Comparison of ENCODE assay signal across 12 cellular contexts in genomic region chr14:69632752-69633151, GRCh38. TPM values are rescaled to one million over a fixed set of nuclear protein-coding genes. Genes with fewer than 3 reads are reported as not detected.
A peak's percentile ranks its signal among the peaks of the same experiment; 100 is the strongest.
DNase-seq lines count a peak whose midpoint lies in the region; ATAC-seq, FAIRE-seq and TF ChIP-seq lines count a peak whose summit lies in the region.
"Had no signal": no experiment of that assay in that cellular context is flagged by ENCODE, and none has a peak within 500 bp of the region (broad histone marks: within the 10 kb centered on the region; RNA-seq: fewer than 3 reads in every experiment).

No MANE protein-coding gene starts in this region.

- H3K36me3 ChIP-seq in endodermal cell (ENCODE audit: control insufficient read depth, insufficient read depth, low read length) = no peaks in the 10 kb centered on the region
- H3K36me3 ChIP-seq in neutrophil = no peaks in the 10 kb centered on the region
- H3K36me3 ChIP-seq in PC-9 (ENCODE audit: low read depth) = no peaks in the 10 kb centered on the region
- H3K36me3 ChIP-seq: SJSA1 had no signal

- DNase-seq in activated CD8-positive, alpha-beta T cell treated with anti-CD3 and anti-CD28 coated beads for 36 hours = no peak
- no peak for DNase-seq in activated CD8-positive, alpha-beta T cell treated with anti-CD3 and anti-CD28 coated beads, Interleukin-2, amount 10 ng/mL, durations not matched to agents 7 days and 5 days
- DNase-seq in HFFc6 (no peak), endodermal cell (no peak), PC-9 (no peak), AG08395 (ENCODE audit: low spot score) (no peak), urothelium cell line (ENCODE audit: low spot score) (no peak)
- DNase-seq: DMS153, NCI-H2171 had no signal

- H3K27ac ChIP-seq in endodermal cell (ENCODE audit: low read depth, low read length) (no peak overlapping the region), neutrophil (peak overlapping the region; percentile 93), PC-9 (no peak overlapping the region)
- H3K27ac ChIP-seq: SJSA1 had no signal

- intact Hi-C loops in activated CD8-positive, alpha-beta T cell treated with anti-CD3 and anti-CD28 coated beads for 36 hours (cut with micrococcal nuclease) = no loop called here
- intact Hi-C loops in PC-9 (cut with micrococcal nuclease; ENCODE audit: unreplicated experiment) = no loop called here

- H3K9me3 Mint-ChIP-seq in activated CD8-positive, alpha-beta T cell treated with anti-CD3 and anti-CD28 coated beads for 36 hours = no peaks in the 10 kb centered on the region
- H3K9me3 Mint-ChIP-seq in activated CD8-positive, alpha-beta T cell treated with anti-CD3 and anti-CD28 coated beads, Interleukin-2, amount 10 ng/mL, durations not matched to agents 7 days and 5 days (ENCODE audit: insufficient read depth) = no peaks in the 10 kb centered on the region
- H3K9me3 Mint-ChIP-seq in HFFc6 = no peaks in the 10 kb centered on the region
- no peaks in the 10 kb centered on the region for H3K9me3 Mint-ChIP-seq in endodermal cell

- no peaks in the 10 kb centered on the region; the same call in 1 of the 2 replicates for H3F3A ChIP-seq in PC-9 (ENCODE audit: insufficient read depth, low read depth)

- no peaks in the 10 kb centered on the region for H3K79me2 ChIP-seq in PC-9 (ENCODE audit: low read depth)

- no peaks in the 10 kb centered on the region for H3K9me3 ChIP-seq in endodermal cell (ENCODE audit: control insufficient read depth, low read length)
- no peaks in the 10 kb centered on the region for H3K9me3 ChIP-seq in neutrophil
- no peaks in the 10 kb centered on the region for H3K9me3 ChIP-seq in PC-9 (ENCODE audit: insufficient read depth, low read depth)

- CTCF ChIA-PET in activated CD8-positive, alpha-beta T cell treated with anti-CD3 and anti-CD28 coated beads for 36 hours (lab: Charles Lee) = interaction anchor here (0.8 to 1.7 kb wide), 4 partner anchors 10 to 41 kb away, joined by 3 to 5 read pairs (median 4); no protein-coding TSS in a partner anchor
- CTCF ChIA-PET in activated CD8-positive, alpha-beta T cell treated with anti-CD3 and anti-CD28 coated beads, Interleukin-2, amount 10 ng/mL, durations not matched to agents 7 days and 5 days (lab: Charles Lee) = interaction anchor here (1.3 to 4.3 kb wide), 2 partner anchors 14 to 40 kb away, joined by 4 to 21 read pairs; no protein-coding TSS in a partner anchor
- CTCF ChIA-PET in PC-9 (lab: Charles Lee) = no interaction called here

- WGBS in endodermal cell (ENCODE audit: insufficient coverage in 1 of 2, insufficient read length in 1 of 2), 2 experiments = 92% methylated on average over 5 of the region's 5 CpGs; no CpG with 5 or more reads in 1 of the 2 experiments

- no peak for FAIRE-seq in urothelium cell line (lab: Jason Lieb, UNC)

- H3K4me2 ChIP-seq in PC-9 = no peak overlapping the region

- no peak overlapping the region for H3K9ac ChIP-seq in endodermal cell (ENCODE audit: extremely low read depth, low read length, poor library complexity, severe bottlenecking)

- no peak for TF ChIP-seq CTCF in activated CD8-positive, alpha-beta T cell treated with anti-CD3 and anti-CD28 coated beads for 36 hours (IDR thresholded peaks at IDR 0.05)
- TF ChIP-seq CTCF in HFFc6 (IDR thresholded peaks at IDR 0.05) (no peak), endodermal cell (conservative IDR thresholded peaks at IDR 0.05) (no peak), neutrophil (IDR thresholded peaks at IDR 0.05) (no peak), PC-9 (conservative IDR thresholded peaks at IDR 0.05) (no peak)

- POLR2A ChIA-PET in activated CD8-positive, alpha-beta T cell treated with anti-CD3 and anti-CD28 coated beads for 36 hours (lab: Charles Lee) = interaction anchor here (1.1 to 1.3 kb wide), 2 partner anchors 10 to 20 kb away, joined by 3 to 4 read pairs; no protein-coding TSS in a partner anchor
- POLR2A ChIA-PET in activated CD8-positive, alpha-beta T cell treated with anti-CD3 and anti-CD28 coated beads, Interleukin-2, amount 10 ng/mL, durations not matched to agents 7 days and 5 days (lab: Charles Lee) = interaction anchor here (1.3 kb wide), 1 partner anchor 17 kb away, joined by 4 read pairs; no protein-coding TSS in a partner anchor
- POLR2A ChIA-PET in PC-9 (lab: Charles Lee; ENCODE audit: unreplicated experiment) = no interaction called here

- no peak overlapping the region for H2AFZ ChIP-seq in PC-9

- peaks cover 93% of the 10 kb centered on the region for H3K4me1 Mint-ChIP-seq in activated CD8-positive, alpha-beta T cell treated with anti-CD3 and anti-CD28 coated beads for 36 hours (ENCODE audit: low read depth)
- H3K4me1 Mint-ChIP-seq in activated CD8-positive, alpha-beta T cell treated with anti-CD3 and anti-CD28 coated beads, Interleukin-2, amount 10 ng/mL, durations not matched to agents 7 days and 5 days (ENCODE audit: low read depth) = peaks cover 97% of the 10 kb centered on the region
- peaks cover 96% of the 10 kb centered on the region for H3K4me1 Mint-ChIP-seq in HFFc6 (ENCODE audit: low read depth)
- H3K4me1 Mint-ChIP-seq in endodermal cell = peaks cover 62% of the 10 kb centered on the region

- H3K27ac Mint-ChIP-seq in activated CD8-positive, alpha-beta T cell treated with anti-CD3 and anti-CD28 coated beads for 36 hours = peak overlapping the region; percentile 56
- no peak overlapping the region for H3K27ac Mint-ChIP-seq in activated CD8-positive, alpha-beta T cell treated with anti-CD3 and anti-CD28 coated beads, Interleukin-2, amount 10 ng/mL, durations not matched to agents 7 days and 5 days
- H3K27ac Mint-ChIP-seq in HFFc6 (peak overlapping the region; percentile 84), endodermal cell (peak overlapping the region; percentile 16)

- no peaks in the 10 kb centered on the region for H3K9me2 ChIP-seq in PC-9 (ENCODE audit: insufficient read depth)

- BruUV-seq in PC-9 (replicated peaks; lab: Mats Ljungman, UMichigan) = no TSS peak

- H3K27me3 Mint-ChIP-seq in activated CD8-positive, alpha-beta T cell treated with anti-CD3 and anti-CD28 coated beads for 36 hours = no peaks in the 10 kb centered on the region
- H3K27me3 Mint-ChIP-seq in activated CD8-positive, alpha-beta T cell treated with anti-CD3 and anti-CD28 coated beads, Interleukin-2, amount 10 ng/mL, durations not matched to agents 7 days and 5 days (ENCODE audit: low read depth) = no peaks in the 10 kb centered on the region
- H3K27me3 Mint-ChIP-seq in HFFc6 (ENCODE audit: insufficient read depth) (peaks cover 2% of the 10 kb centered on the region; the same call in 1 of the 2 replicates), endodermal cell (ENCODE audit: insufficient read depth) (no peaks in the 10 kb centered on the region)

- H3K4me3 ChIP-seq in endodermal cell (ENCODE audit: low read length) (no peak overlapping the region), neutrophil (ENCODE audit: low read depth in 1 of 2, low read length in 1 of 2) (peak overlapping the region; percentile 2 to 28), PC-9 (no peak overlapping the region)
- H3K4me3 ChIP-seq: SJSA1, skin epidermis had no signal

- peaks cover 5% of the 10 kb centered on the region for H3K36me3 Mint-ChIP-seq in activated CD8-positive, alpha-beta T cell treated with anti-CD3 and anti-CD28 coated beads for 36 hours (ENCODE audit: low read depth)
- peaks cover 26% of the 10 kb centered on the region for H3K36me3 Mint-ChIP-seq in activated CD8-positive, alpha-beta T cell treated with anti-CD3 and anti-CD28 coated beads, Interleukin-2, amount 10 ng/mL, durations not matched to agents 7 days and 5 days (ENCODE audit: low read depth)
- no peaks in the 10 kb centered on the region for H3K36me3 Mint-ChIP-seq in HFFc6 (ENCODE audit: low read depth)
- no peaks in the 10 kb centered on the region for H3K36me3 Mint-ChIP-seq in endodermal cell (ENCODE audit: low read depth)

- no peaks in the 10 kb centered on the region for H3K27me3 ChIP-seq in endodermal cell (ENCODE audit: control insufficient read depth, insufficient read depth, low read length, poor library complexity, severe bottlenecking)
- no peaks in the 10 kb centered on the region for H3K27me3 ChIP-seq in neutrophil
- H3K27me3 ChIP-seq in PC-9 (ENCODE audit: insufficient read depth, low read depth) = no peaks in the 10 kb centered on the region
- H3K27me3 ChIP-seq: SJSA1 had no signal

- no peaks in the 10 kb centered on the region for H4K20me1 ChIP-seq in PC-9 (ENCODE audit: insufficient read depth)

- H3K4me1 ChIP-seq in endodermal cell (ENCODE audit: control insufficient read depth, insufficient read depth, low read length) (peaks cover 19% of the 10 kb centered on the region), neutrophil (ENCODE audit: control insufficient read depth in 1 of 2, insufficient read depth in 1 of 2, low read depth in 1 of 2, low read length in 1 of 2) (peaks cover 83 to 96% of the 10 kb centered on the region in 2 experiments), PC-9 (replicated peaks; ENCODE audit: insufficient read depth) (peaks cover 33% of the 10 kb centered on the region)

- ATAC-seq in activated CD8-positive, alpha-beta T cell treated with anti-CD3 and anti-CD28 coated beads for 36 hours = no peak
- ATAC-seq in activated CD8-positive, alpha-beta T cell treated with anti-CD3 and anti-CD28 coated beads, Interleukin-2, amount 10 ng/mL, durations not matched to agents 7 days and 5 days = no peak

- no peak overlapping the region for H3K4me3 Mint-ChIP-seq in activated CD8-positive, alpha-beta T cell treated with anti-CD3 and anti-CD28 coated beads for 36 hours
- H3K4me3 Mint-ChIP-seq in activated CD8-positive, alpha-beta T cell treated with anti-CD3 and anti-CD28 coated beads, Interleukin-2, amount 10 ng/mL, durations not matched to agents 7 days and 5 days = no peak overlapping the region
- H3K4me3 Mint-ChIP-seq in HFFc6 = peak overlapping the region; percentile 54
- H3K4me3 Mint-ChIP-seq in endodermal cell = no peak overlapping the region

RNA-seq across cellular contexts. Expression of gene SUSD6, which starts 21.4 kb away (rescaled TPM):
- 10 to 100 TPM; 35.7 to 36.2 TPM for total RNA-seq in activated CD8-positive, alpha-beta T cell treated with anti-CD3 and anti-CD28 coated beads for 36 hours
- 10 to 100 TPM; 40.0 to 43.1 TPM for total RNA-seq in activated CD8-positive, alpha-beta T cell treated with anti-CD3 and anti-CD28 coated beads, Interleukin-2, amount 10 ng/mL, durations not matched to agents 7 days and 5 days
- 10 to 100 TPM; 15.8 to 21.8 (median 17.9) TPM for total RNA-seq in HFFc6 (2021; fragmentation: NEBNext Ultra II Directional; extraction: Animal tissue kit (Norgen Biotek cat#: 25700))
- 1 to 10 TPM; 5.7 to 5.9 TPM for total RNA-seq in endodermal cell
- polyA plus RNA-seq in endodermal cell (2013, experiment 1 of 2) = 10.2 TPM
- 8.1 TPM for polyA plus RNA-seq in endodermal cell (2013, experiment 2 of 2)
- 24.1 and 43.3 TPM in 2 replicates for total RNA-seq in PC-9 (2021)

RNA-seq across cellular contexts. Expression of gene CCDC177, which starts 58.1 kb away (rescaled TPM):
- total RNA-seq in activated CD8-positive, alpha-beta T cell treated with anti-CD3 and anti-CD28 coated beads for 36 hours = not detected
- not detected for total RNA-seq in activated CD8-positive, alpha-beta T cell treated with anti-CD3 and anti-CD28 coated beads, Interleukin-2, amount 10 ng/mL, durations not matched to agents 7 days and 5 days
- total RNA-seq in HFFc6 (2021; fragmentation: NEBNext Ultra II Directional; extraction: Animal tissue kit (Norgen Biotek cat#: 25700)) = not detected
- total RNA-seq in endodermal cell = 1 to 10 TPM; 4.0 to 5.8 TPM
- polyA plus RNA-seq in endodermal cell (2013, experiment 1 of 2) = 3.3 TPM
- 3.1 TPM for polyA plus RNA-seq in endodermal cell (2013, experiment 2 of 2)
- not detected in 2 replicates for total RNA-seq in PC-9 (2021)
- total RNA-seq: SJSA1 had no signal

Comparison
In these comparisons a context has a peak if more than half of its experiments do, and no peak if none do; other contexts are left out.
1. H3K4me3 ChIP-seq: peak in neutrophil (2 of 2); none in endodermal cell (single experiment) and PC-9 (single experiment).